ENCODE assay signal across 22 cellular contexts in genomic region chr2:9050122-9050809, GRCh38. TPM values are rescaled to one million over a fixed set of nuclear protein-coding genes. Genes with fewer than 3 reads are reported as not detected.
DNase-seq lines count a peak whose midpoint lies in the region; ATAC-seq and TF ChIP-seq lines count a peak whose summit lies in the region.
"Had no signal": no experiment of that assay in that cellular context is flagged by ENCODE, and none has a peak within 500 bp of the region (broad histone marks: within the 10 kb centered on the region; RNA-seq: fewer than 3 reads in every experiment).

No MANE protein-coding gene starts in this region.

- H2AFZ ChIP-seq in Loucy (ENCODE audit: low read length): no peak overlapping the region; the same call in 1 of the 2 replicates
- no peak overlapping the region for H2AFZ ChIP-seq in mesenchymal stem cell (ENCODE audit: low read depth, low read length)

- no peak overlapping the region for H4K8ac ChIP-seq in mesenchymal stem cell (ENCODE audit: low read length)

- H3F3A ChIP-seq in Loucy (ENCODE audit: low read depth): no peaks in the 10 kb centered on the region

- H2BK12ac ChIP-seq in mesenchymal stem cell (ENCODE audit: low read length in 2 of 2): no peak overlapping the region

- peak; percentile 63 for DNase-seq in amniotic epithelial cell (ENCODE audit: low read depth)
- peak; percentile 9 for DNase-seq in mesenchymal stem cell
- DNase-seq in upper lobe of left lung: no peak
- DNase-seq in NCI-H2227 (lab: John Stamatoyannopoulos, UW; ENCODE audit: unreplicated experiment): no peak
- no peak for DNase-seq in COR-L47 (lab: John Stamatoyannopoulos, UW)
- DNase-seq in suprapubic skin (ENCODE audit: low spot score in 2 of 2): no peak
- DNase-seq: AML-193, DMS153, GOT3, Kasumi-1, MM.1S, NCI-H1105, NCI-H1694, NCI-H2227 treated with DMSO at 0.1 percent for 48 hours, NCI-H510A treated with DMSO at 0.1 percent for 48 hours, NCI-H82, OCI-M1, SHP77 had no signal

- no peak for TF ChIP-seq CTCF in Loucy (conservative IDR thresholded peaks at IDR 0.05; ENCODE audit: low read length)
- TF ChIP-seq CTCF in upper lobe of left lung (IDR thresholded peaks at IDR 0.05): no peak
- no peak for TF ChIP-seq CTCF in suprapubic skin (IDR thresholded peaks at IDR 0.05)

- TF ChIP-seq EP300 in upper lobe of left lung (IDR thresholded peaks at IDR 0.05) (no peak), suprapubic skin (IDR thresholded peaks at IDR 0.05) (no peak)

- H3K4me2 ChIP-seq in Loucy (ENCODE audit: low read depth, low read length, poor library complexity, severe bottlenecking): peak overlapping the region; percentile 15
- no peak overlapping the region for H3K4me2 ChIP-seq in mesenchymal stem cell (ENCODE audit: low read length, poor library complexity, severe bottlenecking)

- H3K79me2 ChIP-seq in Loucy (ENCODE audit: insufficient read depth, low read length): no peaks in the 10 kb centered on the region

- H4K20me1 ChIP-seq in Loucy (ENCODE audit: insufficient read depth, low read length, poor library complexity, severe bottlenecking): no peaks in the 10 kb centered on the region

- H2BK15ac ChIP-seq in mesenchymal stem cell (ENCODE audit: low read depth, poor library complexity, severe bottlenecking): no peak overlapping the region

- no peak overlapping the region for H3K4me3 ChIP-seq in Loucy (ENCODE audit: low read length, poor library complexity, severe bottlenecking)
- no peak overlapping the region for H3K4me3 ChIP-seq in mesenchymal stem cell (ENCODE audit: insufficient read depth in 1 of 2, low read depth in 1 of 2, low read length in 2 of 2)
- no peak overlapping the region for H3K4me3 ChIP-seq in upper lobe of left lung
- H3K4me3 ChIP-seq in suprapubic skin: no peak overlapping the region

- no peak overlapping the region for H3K4ac ChIP-seq in mesenchymal stem cell (ENCODE audit: low read depth in 1 of 2, low read length in 2 of 2)

- H3K27me3 ChIP-seq in Loucy (ENCODE audit: insufficient read depth, low read length, poor library complexity, severe bottlenecking): no peaks in the 10 kb centered on the region
- H3K27me3 ChIP-seq in mesenchymal stem cell (ENCODE audit: control insufficient read depth in 1 of 2, insufficient read depth in 1 of 2, low read length in 2 of 2): no peaks in the 10 kb centered on the region
- H3K27me3 ChIP-seq in upper lobe of left lung: no peaks in the 10 kb centered on the region
- H3K27me3 ChIP-seq in suprapubic skin: no peaks in the 10 kb centered on the region

- no peak overlapping the region for H4K91ac ChIP-seq in mesenchymal stem cell (ENCODE audit: low read length)

- no peak overlapping the region for H3K18ac ChIP-seq in mesenchymal stem cell (ENCODE audit: low read depth in 1 of 2, low read length in 2 of 2)

- H3K9ac ChIP-seq in Loucy (ENCODE audit: low read depth, low read length, poor library complexity, severe bottlenecking) (no peak overlapping the region), mesenchymal stem cell (ENCODE audit: low read length) (no peak overlapping the region)

- H3K14ac ChIP-seq in mesenchymal stem cell (ENCODE audit: low read length in 2 of 2): no peak overlapping the region

- WGBS in mesenchymal stem cell: 72% methylated on average over 5 of the region's 10 CpGs
- 59 to 63% methylated on average over 10 of the region's 10 CpGs for WGBS in upper lobe of left lung, 2 donors
- WGBS in suprapubic skin: 78% methylated on average over 10 of the region's 10 CpGs

- no peak overlapping the region for H3K23ac ChIP-seq in mesenchymal stem cell (ENCODE audit: low read length in 2 of 2)

- H3K36me3 ChIP-seq in Loucy (ENCODE audit: insufficient read depth, low read length) (no peaks in the 10 kb centered on the region), mesenchymal stem cell (ENCODE audit: control insufficient read depth in 1 of 2, insufficient read depth in 2 of 2, low read depth in 1 of 2, low read length in 2 of 2) (no peaks in the 10 kb centered on the region), upper lobe of left lung (no peaks in the 10 kb centered on the region), suprapubic skin (no peaks in the 10 kb centered on the region)

- H3K27ac ChIP-seq in mesenchymal stem cell (ENCODE audit: low read length, poor library complexity, severe bottlenecking) (no peak overlapping the region), upper lobe of left lung (peak overlapping the region in 3 of 4 donors; percentile 9 to 21 (median 9)), suprapubic skin (no peak overlapping the region)
- H3K27ac ChIP-seq: C4-2B had no signal

- H2AK5ac ChIP-seq in mesenchymal stem cell (ENCODE audit: low read length, severe bottlenecking): no peak overlapping the region

- no peaks in the 10 kb centered on the region for H3K9me3 ChIP-seq in Loucy (ENCODE audit: insufficient read depth, low read depth, low read length)
- no peaks in the 10 kb centered on the region for H3K9me3 ChIP-seq in mesenchymal stem cell (ENCODE audit: control insufficient read depth, low read length)
- no peaks in the 10 kb centered on the region for H3K9me3 ChIP-seq in upper lobe of left lung
- H3K9me3 ChIP-seq in suprapubic skin: no peaks in the 10 kb centered on the region

- TF ChIP-seq POLR2A in upper lobe of left lung (IDR thresholded peaks at IDR 0.05): no peak
- no peak for TF ChIP-seq POLR2A in suprapubic skin (IDR thresholded peaks at IDR 0.05)

- H2BK120ac ChIP-seq in mesenchymal stem cell (ENCODE audit: low read depth, low read length): no peak overlapping the region

- peaks cover 10% of the 10 kb centered on the region for H3K4me1 ChIP-seq in Loucy (ENCODE audit: insufficient read depth, low read length, poor library complexity, severe bottlenecking)
- no peaks in the 10 kb centered on the region for H3K4me1 ChIP-seq in mesenchymal stem cell (ENCODE audit: control insufficient read depth, insufficient read depth, low read depth, low read length)
- no peaks in the 10 kb centered on the region for H3K4me1 ChIP-seq in upper lobe of left lung
- H3K4me1 ChIP-seq in suprapubic skin: no peaks in the 10 kb centered on the region

- ATAC-seq in upper lobe of left lung (ENCODE audit: low FRiP score in 2 of 2): no peak
- ATAC-seq: HCT116 had no signal

- H2BK5ac ChIP-seq in mesenchymal stem cell (ENCODE audit: low read depth, low read length, poor library complexity, severe bottlenecking): no peak overlapping the region

- H3K9me2 ChIP-seq in Loucy (replicated peaks; ENCODE audit: low read depth, low read length): no peaks in the 10 kb centered on the region

- H3K79me1 ChIP-seq in mesenchymal stem cell (replicated peaks; ENCODE audit: low read length, poor library complexity, severe bottlenecking): no peaks in the 10 kb centered on the region

RNA-seq across cellular contexts. Expression of gene MBOAT2, which starts 46.8 kb away (rescaled TPM):
- polyA plus RNA-seq in mesenchymal stem cell (2013, experiment 1 of 2): 17.4 TPM
- polyA plus RNA-seq in mesenchymal stem cell (2013, experiment 2 of 2): 19.2 TPM
- total RNA-seq in upper lobe of left lung (10 to 100 TPM; 18.8 to 39.2 (median 24.1) TPM), suprapubic skin (10 to 100 TPM; 44.4 to 55.8 (median 51.1) TPM)
- polyA plus RNA-seq: IgD-negative memory B cell had no signal

Comparison
In these comparisons a context has a peak if more than half of its experiments do, and no peak if none do; other contexts are left out.
1. DNase-seq: peak in amniotic epithelial cell (single experiment) and mesenchymal stem cell (single experiment); none in upper lobe of left lung (0 of 2), NCI-H2227 (single experiment), COR-L47 (single experiment) and suprapubic skin (0 of 2).
2. H3K27ac ChIP-seq: peak in upper lobe of left lung (3 of 4); none in mesenchymal stem cell (single experiment) and suprapubic skin (single experiment).